Comparison of ENCODE assay signal across 22 cellular contexts in genomic region chr4:900073-900472, GRCh38. TPM values are rescaled to one million over a fixed set of nuclear protein-coding genes. Genes with fewer than 3 reads are reported as not detected.
DNase-seq lines count a peak whose midpoint lies in the region; ATAC-seq, FAIRE-seq and TF ChIP-seq lines count a peak whose summit lies in the region.
"Had no signal": no experiment of that assay in that cellular context is flagged by ENCODE, and none has a peak within 500 bp of the region (broad histone marks: within the 10 kb centered on the region; RNA-seq: fewer than 3 reads in every experiment).

No MANE protein-coding gene starts in this region.

- no peaks in the 10 kb centered on the region for H3K79me2 ChIP-seq in K562 (ENCODE audit: control insufficient read depth, insufficient read depth, low read length)

- H3K4me3 ChIP-seq in K562 = no peak overlapping the region
- H3K4me3 ChIP-seq in kidney (ENCODE audit: low read length in 2 of 2) = no peak overlapping the region
- no peak overlapping the region for H3K4me3 ChIP-seq in small intestine (ENCODE audit: low read depth in 1 of 2, low read length in 2 of 2)
- H3K4me3 ChIP-seq in ovary = no peak overlapping the region
- H3K4me3 ChIP-seq: MG63, SJCRH30 had no signal

- H3K36me3 ChIP-seq in K562 (ENCODE audit: control insufficient read depth, insufficient read depth, low read length) (peaks cover 73% of the 10 kb centered on the region; the same call in 2 of the 3 replicates), kidney (ENCODE audit: control insufficient read depth in 1 of 2, insufficient read depth in 2 of 2, low read length in 2 of 2) (peaks cover 7 to 10% of the 10 kb centered on the region in 2 donors), small intestine (ENCODE audit: control insufficient read depth in 2 of 2, insufficient read depth in 2 of 2, low read length in 2 of 2) (peaks cover 10 to 22% of the 10 kb centered on the region in 2 donors), ovary (no peaks in the 10 kb centered on the region)
- H3K36me3 ChIP-seq: MG63 had no signal

- no peak for TF ChIP-seq POLR2A in K562 (conservative IDR thresholded peaks at IDR 0.05)
- no peak for TF ChIP-seq POLR2A in ovary (IDR thresholded peaks at IDR 0.05)

- peaks cover 13 to 26% of the 10 kb centered on the region in 2 donors for H3K4me1 Mint-ChIP-seq in natural killer cell
- H3K4me1 Mint-ChIP-seq in natural killer cell treated with Interleukin-12 subunit alpha and Interleukin-12 subunit beta and Interleukin-15 and Interleukin-18, amount 100 ng/mL, for 72 hours (ENCODE audit: low read depth in 2 of 2) = peaks cover 18 to 28% of the 10 kb centered on the region in 2 donors
- peaks cover 5% of the 10 kb centered on the region for H3K4me1 Mint-ChIP-seq in activated T-cell treated with anti-CD3 and anti-CD28 coated beads, Interleukin-2, amount 50 U/mL, for 4 hours (ENCODE audit: low read depth)

- H3K9me3 Mint-ChIP-seq in natural killer cell = no peaks in the 10 kb centered on the region
- H3K9me3 Mint-ChIP-seq in natural killer cell treated with Interleukin-12 subunit alpha and Interleukin-12 subunit beta and Interleukin-15 and Interleukin-18, amount 100 ng/mL, for 72 hours = no peaks in the 10 kb centered on the region
- H3K9me3 Mint-ChIP-seq in activated T-cell treated with anti-CD3 and anti-CD28 coated beads, Interleukin-2, amount 50 U/mL, for 4 hours = no peaks in the 10 kb centered on the region
- H3K9me3 Mint-ChIP-seq: CD8-positive, alpha-beta memory T cell; HFFc6 had no signal

- H3K27ac ChIP-seq in K562 (ENCODE audit: extremely low read depth, low read depth, low read length) = no peak overlapping the region
- H3K27ac ChIP-seq in kidney (ENCODE audit: low read depth in 2 of 2, low read length in 2 of 2) = no peak overlapping the region
- H3K27ac ChIP-seq in small intestine (ENCODE audit: low read depth in 1 of 2, low read length in 1 of 2) = no peak overlapping the region
- H3K27ac ChIP-seq in ovary = no peak overlapping the region
- H3K27ac ChIP-seq: C4-2B, SJCRH30 had no signal

- H2AFZ ChIP-seq in K562 (ENCODE audit: low read depth, low read length) = no peak overlapping the region

- TF ChIP-seq CTCF in natural killer cell (IDR thresholded peaks at IDR 0.05) (no peak), K562 (IDR thresholded peaks at IDR 0.05 in 2 of 3, conservative IDR thresholded peaks at IDR 0.05 in 1 of 3; ENCODE audit: insufficient read depth in 2 of 3, low read depth in 1 of 3, low read length in 3 of 3) (no peak), kidney (IDR thresholded peaks at IDR 0.05; ENCODE audit: borderline replicate concordance, extremely low read depth, insufficient read depth) (no peak), ovary (IDR thresholded peaks at IDR 0.05) (no peak)

- TF ChIP-seq EP300 in K562 (IDR thresholded peaks at IDR 0.05; ENCODE audit: low read length) (no peak), ovary (IDR thresholded peaks at IDR 0.05) (no peak)

- H3K4me2 ChIP-seq in K562 (ENCODE audit: insufficient read depth, low read length) = no peak overlapping the region

- no peak for TF ChIP-seq RAD21 in K562 (CRISPR knock-in tag; conservative IDR thresholded peaks at IDR 0.05 in 1 of 2, IDR thresholded peaks at IDR 0.05 in 1 of 2)

- no peaks in the 10 kb centered on the region; the same call in 1 of the 2 replicates for H4K20me1 ChIP-seq in K562 (replicated peaks; ENCODE audit: control insufficient read depth, insufficient read depth, low read length)

- CTCF ChIA-PET in K562 (lab: Yijun Ruan, JAX; ENCODE audit: low intra/inter-chr PET ratio) = no interaction called here

- H3K4me1 ChIP-seq in K562 (replicated peaks in 1 of 2; ENCODE audit: control insufficient read depth in 2 of 2, insufficient read depth in 2 of 2, low read length in 2 of 2) (peaks cover 0 to 37% of the 10 kb centered on the region in 2 experiments; a peak in 2 of 5 replicates), kidney (ENCODE audit: control insufficient read depth in 1 of 2, insufficient read depth in 1 of 2, low read depth in 1 of 2, low read length in 2 of 2) (no peaks in the 10 kb centered on the region), small intestine (ENCODE audit: control insufficient read depth in 2 of 2, insufficient read depth in 1 of 2, low read depth in 1 of 2, low read length in 1 of 2) (no peaks in the 10 kb centered on the region), ovary (ENCODE audit: insufficient read depth) (no peaks in the 10 kb centered on the region)
- H3K4me1 ChIP-seq: SJCRH30 had no signal

- in situ Hi-C loops in K562 (cut with MboI) = no loop called here

- POLR2A ChIA-PET in K562 (lab: Yijun Ruan, JAX) = interaction anchor here (1.5 kb wide), 1 partner anchor 10 kb away, joined by 4 read pairs; no protein-coding TSS in a partner anchor

- 97% methylated on average over 16 of the region's 26 CpGs for WGBS in K562 (ENCODE audit: insufficient coverage, low coverage, missing lambda C conversion rate)
- 91 to 95% (median 93%) methylated on average over 26 of the region's 26 CpGs for WGBS in small intestine, 3 donors
- 85 to 90% (median 90%) methylated on average over 26 of the region's 26 CpGs for WGBS in ovary, 3 donors

- intact Hi-C loops in natural killer cell (cut with micrococcal nuclease) (no loop called here), K562 (cut with micrococcal nuclease) (no loop called here), kidney (cut with DNase I) (no loop called here), ovary (cut with DNase I) (no loop called here)

- no peaks in the 10 kb centered on the region for H3K27me3 ChIP-seq in K562 (ENCODE audit: control insufficient read depth in 2 of 2, insufficient read depth in 2 of 2, low read length in 2 of 2)
- no peaks in the 10 kb centered on the region for H3K27me3 ChIP-seq in small intestine (ENCODE audit: control insufficient read depth in 2 of 2, insufficient read depth in 2 of 2, low read length in 2 of 2)
- no peaks in the 10 kb centered on the region for H3K27me3 ChIP-seq in ovary
- H3K27me3 ChIP-seq: MG63, SJCRH30 had no signal

- no peaks in the 10 kb centered on the region for H3K36me3 Mint-ChIP-seq in natural killer cell
- H3K36me3 Mint-ChIP-seq in natural killer cell treated with Interleukin-12 subunit alpha and Interleukin-12 subunit beta and Interleukin-15 and Interleukin-18, amount 100 ng/mL, for 72 hours = no peaks in the 10 kb centered on the region
- peaks cover 26% of the 10 kb centered on the region for H3K36me3 Mint-ChIP-seq in activated T-cell treated with anti-CD3 and anti-CD28 coated beads, Interleukin-2, amount 50 U/mL, for 4 hours (ENCODE audit: insufficient read depth)

- H3K9me3 ChIP-seq in K562 (replicated peaks; ENCODE audit: control insufficient read depth, insufficient read depth, low read depth, low read length) (no peaks in the 10 kb centered on the region), kidney (ENCODE audit: control insufficient read depth in 1 of 2, low read length in 2 of 2) (no peaks in the 10 kb centered on the region), small intestine (ENCODE audit: control insufficient read depth, low read depth) (no peaks in the 10 kb centered on the region), ovary (no peaks in the 10 kb centered on the region)
- H3K9me3 ChIP-seq: MG63, SJCRH30 had no signal

- DNase-seq in natural killer cell (no peak), K562 (ENCODE audit: extremely low read depth in 1 of 4, low spot score in 3 of 4) (no peak), kidney (peak; percentile 69), small intestine (no peak), ovary (no peak)
- no peak for DNase-seq in natural killer cell treated with Interleukin-12 subunit alpha and Interleukin-12 subunit beta and Interleukin-15 and Interleukin-18, amount 100 ng/mL, for 72 hours (ENCODE audit: low spot score)
- no peak for DNase-seq in activated T-cell treated with anti-CD3 and anti-CD28 coated beads, Interleukin-2, amount 50 U/mL, for 4 hours
- DNase-seq: CD8-positive, alpha-beta memory T cell; GDM1; H7; HFFc6; MG63; NCI-H1417; NCI-H1694 treated with DMSO at 0.1 percent for 48 hours; NCI-H2081 treated with DMSO at 0.1 percent for 48 hours; NCI-H2171 treated with DMSO at 0.1 percent for 48 hours; NCI-H526; OCI-M1; SJCRH30 had no signal

- H3K4me3 Mint-ChIP-seq in natural killer cell = no peak overlapping the region
- H3K4me3 Mint-ChIP-seq in natural killer cell treated with Interleukin-12 subunit alpha and Interleukin-12 subunit beta and Interleukin-15 and Interleukin-18, amount 100 ng/mL, for 72 hours = no peak overlapping the region
- no peak overlapping the region for H3K4me3 Mint-ChIP-seq in activated T-cell treated with anti-CD3 and anti-CD28 coated beads, Interleukin-2, amount 50 U/mL, for 4 hours
- H3K4me3 Mint-ChIP-seq: HFFc6 had no signal

- peak overlapping the region; percentile 61 to 69 for H3K27ac Mint-ChIP-seq in natural killer cell
- H3K27ac Mint-ChIP-seq in natural killer cell treated with Interleukin-12 subunit alpha and Interleukin-12 subunit beta and Interleukin-15 and Interleukin-18, amount 100 ng/mL, for 72 hours = no peak overlapping the region
- H3K27ac Mint-ChIP-seq: HFFc6 had no signal

- H3K27me3 Mint-ChIP-seq in natural killer cell (ENCODE audit: low read depth in 2 of 2) = no peaks in the 10 kb centered on the region
- no peaks in the 10 kb centered on the region for H3K27me3 Mint-ChIP-seq in natural killer cell treated with Interleukin-12 subunit alpha and Interleukin-12 subunit beta and Interleukin-15 and Interleukin-18, amount 100 ng/mL, for 72 hours
- H3K27me3 Mint-ChIP-seq in activated T-cell treated with anti-CD3 and anti-CD28 coated beads, Interleukin-2, amount 50 U/mL, for 4 hours (ENCODE audit: low read depth) = no peaks in the 10 kb centered on the region
- H3K27me3 Mint-ChIP-seq: CD8-positive, alpha-beta memory T cell had no signal

- BruUV-seq in K562 (replicated peaks; lab: Mats Ljungman, UMichigan) = no TSS peak

- H3K9ac ChIP-seq in K562 (ENCODE audit: insufficient read depth in 1 of 2, low read depth in 2 of 2, low read length in 2 of 2) = no peak overlapping the region
- no peak overlapping the region for H3K9ac ChIP-seq in kidney (ENCODE audit: low read length in 2 of 2)

- FAIRE-seq in K562 (lab: Jason Lieb, UNC) (no peak), kidney (lab: Jason Lieb, UNC) (no peak), small intestine (lab: Jason Lieb, UNC) (no peak)
- FAIRE-seq: A204.1, RCC 7860 had no signal

- H3K9me1 ChIP-seq in K562 (ENCODE audit: control insufficient read depth, insufficient read depth, low read length) = no peaks in the 10 kb centered on the region

- ATAC-seq in natural killer cell (no peak), K562 (no peak)
- ATAC-seq in natural killer cell treated with Interleukin-12 subunit alpha and Interleukin-12 subunit beta and Interleukin-15 and Interleukin-18, amount 100 ng/mL, for 72 hours = no peak
- no peak for ATAC-seq in activated T-cell treated with anti-CD3 and anti-CD28 coated beads, Interleukin-2, amount 50 U/mL, for 4 hours

RNA-seq across cellular contexts. Expression of gene GAK, which starts 32.0 kb away (rescaled TPM):
- 100 to 1,000 TPM; 349 to 358 (median 349) TPM for total RNA-seq in natural killer cell
- total RNA-seq in natural killer cell treated with Interleukin-12 subunit alpha and Interleukin-12 subunit beta and Interleukin-15 and Interleukin-18, amount 100 ng/mL, for 72 hours = 100 to 1,000 TPM; 168 to 234 TPM
- total RNA-seq in K562 (2011; cell fraction: chromatin; rRNA removed; ENCODE audit: low replicate concordance) = 336 and 571 TPM in 2 replicates
- 202 and 228 TPM in 2 replicates for total RNA-seq in K562 (2011; cell fraction: nucleolus; rRNA removed)
- total RNA-seq in K562 (2011; cell fraction: nucleoplasm; rRNA removed) = 235 and 247 TPM in 2 replicates
- total RNA-seq in K562 (2014; rRNA removed) = 102 and 105 TPM in 2 replicates
- 10.4 and 12.6 TPM in 2 replicates for total RNA-seq in K562 (2014; rRNA removed; fragmentation: Illumina TruSeq; extraction: Trizol)
- 28.4 and 35.4 TPM in 2 replicates for total RNA-seq in K562 (2015; rRNA removed; fragmentation: Illumina TruSeq; extraction: Trizol)
- total RNA-seq in K562 (2021) = 94.1 and 101 TPM in 2 replicates
- polyA plus RNA-seq in K562 (2011; rRNA removed) = 14.9 and 22.4 TPM in 2 replicates
- 17.2 and 40.3 TPM in 2 replicates for polyA plus RNA-seq in K562 (2011; cell fraction: cytosol; rRNA removed)
- 79.9 and 106 TPM in 2 replicates for polyA plus RNA-seq in K562 (2011; cell fraction: nucleus; rRNA removed)
- polyA plus RNA-seq in K562 (2012) = 48.5 and 55.0 TPM in 2 replicates
- polyA plus RNA-seq in K562 (2014; fragmentation: Illumina TruSeq; extraction: Trizol) = 16.2 and 38.2 TPM in 2 replicates
- polyA plus RNA-seq in K562 (2014; fragmentation: Nextera tagmentation; extraction: Ambion mirVana) = 1 to 10 TPM; 1.3 to 2.1 TPM
- polyA plus RNA-seq in K562 (2014; rRNA removed) = 51.9 and 83.2 TPM in 2 replicates
- polyA minus RNA-seq in K562 (2011; rRNA and poly(A)+ RNA removed) = 51.4 and 78.3 TPM in 2 replicates
- polyA minus RNA-seq in K562 (2011; cell fraction: cytosol; rRNA and poly(A)+ RNA removed) = 37.3 and 39.5 TPM in 2 replicates
- polyA minus RNA-seq in K562 (2011; cell fraction: nucleus; rRNA and poly(A)+ RNA removed) = 43.2 and 50.9 TPM in 2 replicates
- 124 TPM for total RNA-seq in kidney
- 92.0 TPM for polyA plus RNA-seq in kidney (ENCODE audit: insufficient read depth, low read depth, low replicate concordance)
- total RNA-seq in activated T-cell treated with anti-CD3 and anti-CD28 coated beads, Interleukin-2, amount 50 U/mL, for 4 hours = 100 to 1,000 TPM; 140 to 161 (median 148) TPM
- polyA plus RNA-seq in small intestine = 100 to 1,000 TPM; 173 to 463 (median 287) TPM
- total RNA-seq in ovary = 10 to 100 TPM; 54.1 to 95.4 (median 76.2) TPM
- 10 to 100 TPM; 30.7 to 66.8 TPM for polyA plus RNA-seq in ovary

RNA-seq across cellular contexts. Expression of gene TMEM175, which starts 32.2 kb away (rescaled TPM):
- total RNA-seq in natural killer cell = 10 to 100 TPM; 72.8 to 79.8 (median 73.2) TPM
- total RNA-seq in natural killer cell treated with Interleukin-12 subunit alpha and Interleukin-12 subunit beta and Interleukin-15 and Interleukin-18, amount 100 ng/mL, for 72 hours = 10 to 100 TPM; 26.5 to 29.2 TPM
- total RNA-seq in K562 (2011; cell fraction: chromatin; rRNA removed; ENCODE audit: low replicate concordance) = 55.5 and 132 TPM in 2 replicates
- total RNA-seq in K562 (2011; cell fraction: nucleolus; rRNA removed) = 80.9 and 84.2 TPM in 2 replicates
- total RNA-seq in K562 (2011; cell fraction: nucleoplasm; rRNA removed) = 71.0 and 82.0 TPM in 2 replicates
- 14.9 and 17.7 TPM in 2 replicates for total RNA-seq in K562 (2014; rRNA removed)
- 2.4 and 3.7 TPM in 2 replicates for total RNA-seq in K562 (2014; rRNA removed; fragmentation: Illumina TruSeq; extraction: Trizol)
- 9.4 and 9.5 TPM in 2 replicates for total RNA-seq in K562 (2015; rRNA removed; fragmentation: Illumina TruSeq; extraction: Trizol)
- 13.8 and 16.9 TPM in 2 replicates for total RNA-seq in K562 (2021)
- polyA plus RNA-seq in K562 (2011; rRNA removed) = 11.4 and 28.9 TPM in 2 replicates
- 31.2 and 37.1 TPM in 2 replicates for polyA plus RNA-seq in K562 (2011; cell fraction: cytosol; rRNA removed)
- 373 and 570 TPM in 2 replicates for polyA plus RNA-seq in K562 (2011; cell fraction: nucleus; rRNA removed)
- polyA plus RNA-seq in K562 (2012) = 18.3 and 42.2 TPM in 2 replicates
- polyA plus RNA-seq in K562 (2014; fragmentation: Illumina TruSeq; extraction: Trizol) = 8.5 and 21.5 TPM in 2 replicates
- polyA plus RNA-seq in K562 (2014; fragmentation: Nextera tagmentation; extraction: Ambion mirVana) = under 1 TPM; 0.13 to 0.18 TPM
- polyA plus RNA-seq in K562 (2014; rRNA removed) = 22.5 and 30.9 TPM in 2 replicates
- 7.2 and 7.6 TPM in 2 replicates for polyA minus RNA-seq in K562 (2011; rRNA and poly(A)+ RNA removed)
- 8.2 and 14.5 TPM in 2 replicates for polyA minus RNA-seq in K562 (2011; cell fraction: cytosol; rRNA and poly(A)+ RNA removed)
- 27.3 and 30.2 TPM in 2 replicates for polyA minus RNA-seq in K562 (2011; cell fraction: nucleus; rRNA and poly(A)+ RNA removed)
- total RNA-seq in kidney = 31.1 TPM
- 26.0 TPM for polyA plus RNA-seq in kidney (ENCODE audit: insufficient read depth, low read depth, low replicate concordance)
- total RNA-seq in activated T-cell treated with anti-CD3 and anti-CD28 coated beads, Interleukin-2, amount 50 U/mL, for 4 hours = 10 to 100 TPM; 12.5 to 15.6 (median 14.7) TPM
- polyA plus RNA-seq in small intestine = 10 to 100 TPM; 23.1 to 29.5 (median 25.4) TPM
- 10 to 100 TPM; 10.6 to 28.4 (median 21.2) TPM for total RNA-seq in ovary
- 10 to 100 TPM; 10.9 to 25.1 TPM for polyA plus RNA-seq in ovary

Comparison
In these comparisons a context has a peak if more than half of its experiments do, and no peak if none do; other contexts are left out.
1. H3K27ac Mint-ChIP-seq: peak in natural killer cell (2 of 2); none in natural killer cell treated with Interleukin-12 subunit alpha and Interleukin-12 subunit beta and Interleukin-15 and Interleukin-18, amount 100 ng/mL, for 72 hours (0 of 2).